In the genomic region with DNA sequence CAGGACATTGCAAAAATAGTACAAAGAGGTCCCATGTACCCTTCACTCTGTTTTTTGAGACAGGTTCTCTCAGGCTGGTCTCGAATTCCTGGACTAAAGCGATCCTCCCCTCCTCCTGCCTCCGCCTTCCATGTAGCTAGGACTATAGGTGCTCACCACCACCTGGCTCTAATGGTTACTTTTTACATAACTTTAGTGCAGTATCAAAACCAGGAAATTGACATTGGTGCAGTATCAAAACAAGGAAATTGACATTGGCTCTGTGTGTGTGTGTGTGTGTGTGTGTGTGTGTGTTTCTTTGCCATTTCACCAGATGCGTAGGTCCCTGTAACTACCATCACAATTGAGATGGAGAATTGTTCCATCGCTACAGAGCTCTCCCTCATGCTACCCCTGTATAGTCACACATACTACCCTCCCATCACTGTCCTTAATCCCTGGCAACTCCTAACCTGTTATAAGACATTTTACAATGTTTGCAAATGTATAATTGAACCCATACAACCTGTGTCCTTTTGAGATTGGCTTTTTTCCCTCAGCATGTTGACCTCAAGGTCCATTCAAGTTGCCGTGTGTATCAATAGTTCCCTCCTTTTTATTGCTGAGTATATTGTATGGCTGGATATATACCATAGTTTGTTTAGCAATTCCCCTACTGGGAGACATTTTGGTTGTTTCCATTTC, we compare ENCODE assay signal across 19 cellular contexts.
"Had no signal": no experiment of that assay in that cellular context is flagged by ENCODE, and none has a peak within 500 bp of the region (broad histone marks: within the 10 kb centered on the region; RNA-seq: fewer than 3 reads in every experiment).

No MANE protein-coding gene starts in this region.

- H3K27ac ChIP-seq: esophagus muscularis mucosa, prostate gland, SK-N-MC, skin epidermis, tibial nerve had no signal

- H3K9me3 Mint-ChIP-seq: memory B cell, nephron progenitor cell had no signal

- DNase-seq: activated CD4-positive, alpha-beta memory T cell treated with anti-CD3 and anti-CD28 coated beads, Interleukin-2, amount 10 ng/mL, durations not matched to agents 7 days and 5 days; activated CD4-positive, CD25-positive, alpha-beta regulatory T cell treated with anti-CD3 and anti-CD28 coated beads, Interleukin-2, amount 50 U/mL, for 72 hours; activated CD8-positive, alpha-beta memory T cell treated with anti-CD3 and anti-CD28 coated beads, Interleukin-2, amount 50 U/mL, for 4 hours; cortex of kidney; effector CD4-positive, alpha-beta T cell; hippocampal formation; left ventricle myocardium superior; nephron progenitor cell; right cardiac atrium; stimulated activated CD4-positive, alpha-beta T cell treated with anti-CD3 and anti-CD28 coated beads, Interleukin-15, amount 100 ng/mL, for 24 hours; stimulated activated CD4-positive, alpha-beta T cell treated with anti-CD3 and anti-CD28 coated beads, Interleukin-4, amount 100 ng/mL, for 1 hour; stimulated activated naive B cell treated with anti-CD40 and anti-IgM and Interleukin-4, amounts not matched to agents 10 μg/mL and 1 μg/mL and 100 μg/mL, for 72 hours; T1000 had no signal

- H3K4me1 ChIP-seq: esophagus muscularis mucosa, prostate gland, tibial nerve had no signal

- H3K9me3 ChIP-seq: esophagus muscularis mucosa, prostate gland, tibial nerve had no signal

- H3K27ac Mint-ChIP-seq: activated CD4-positive, alpha-beta memory T cell treated with anti-CD3 and anti-CD28 coated beads, Interleukin-2, amount 10 ng/mL, durations not matched to agents 7 days and 5 days; memory B cell; nephron progenitor cell; stimulated activated naive B cell treated with anti-CD40 and anti-IgM and Interleukin-4, amounts not matched to agents 10 μg/mL and 1 μg/mL and 100 μg/mL, for 72 hours had no signal

- H3K27me3 Mint-ChIP-seq: activated CD4-positive, alpha-beta memory T cell treated with anti-CD3 and anti-CD28 coated beads, Interleukin-2, amount 10 ng/mL, durations not matched to agents 7 days and 5 days; memory B cell; stimulated activated naive B cell treated with anti-CD40 and anti-IgM and Interleukin-4, amounts not matched to agents 10 μg/mL and 1 μg/mL and 100 μg/mL, for 72 hours had no signal

- H3K27me3 ChIP-seq: esophagus muscularis mucosa, tibial nerve had no signal

- H3K4me3 ChIP-seq: esophagus muscularis mucosa, prostate gland, SK-N-MC, skin epidermis, tibial nerve had no signal

- H3K36me3 ChIP-seq: esophagus muscularis mucosa, prostate gland, tibial nerve had no signal

- H3K4me3 Mint-ChIP-seq: activated CD4-positive, alpha-beta memory T cell treated with anti-CD3 and anti-CD28 coated beads, Interleukin-2, amount 10 ng/mL, durations not matched to agents 7 days and 5 days; memory B cell; nephron progenitor cell; stimulated activated naive B cell treated with anti-CD40 and anti-IgM and Interleukin-4, amounts not matched to agents 10 μg/mL and 1 μg/mL and 100 μg/mL, for 72 hours had no signal

- ATAC-seq: left ventricle myocardium superior; right cardiac atrium; stimulated activated naive B cell treated with anti-CD40 and anti-IgM and Interleukin-4, amounts not matched to agents 10 μg/mL and 1 μg/mL and 100 μg/mL, for 72 hours had no signal
